22 cellular contexts compared by ENCODE assay signal in the genomic region with DNA sequence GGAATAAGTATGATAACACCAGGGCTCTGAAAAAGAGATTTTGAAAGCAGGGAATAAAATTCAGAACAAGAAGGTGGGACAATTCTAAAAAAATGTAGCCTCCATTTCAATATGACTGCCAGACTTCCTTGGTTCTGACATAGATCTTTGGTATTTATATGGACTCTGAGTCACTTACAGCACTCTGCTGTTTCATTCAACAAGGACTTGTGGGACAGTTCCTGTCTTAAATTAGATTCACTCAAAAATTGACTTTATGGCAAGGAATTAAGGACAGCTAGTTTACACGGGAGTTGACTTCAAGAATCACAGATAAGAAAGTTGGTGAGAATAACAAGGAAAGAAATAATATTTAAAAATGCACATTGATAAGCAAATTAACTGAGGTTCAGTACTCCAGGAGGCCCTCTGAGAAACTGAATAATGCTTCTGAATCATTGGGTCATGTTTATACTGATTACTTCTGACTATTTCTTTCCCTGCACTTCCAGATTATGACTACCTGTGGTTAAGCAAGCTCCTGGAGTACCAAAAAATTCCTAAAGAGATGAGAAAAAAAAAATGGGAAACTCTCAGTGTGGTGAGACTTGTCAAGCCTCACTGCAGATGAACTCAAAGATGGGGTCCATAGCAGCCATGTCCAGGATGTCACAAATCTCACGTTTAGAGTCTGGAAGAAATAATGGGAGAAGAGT.
A peak's percentile ranks its signal among the peaks of the same experiment; 100 is the strongest.
DNase-seq lines count a peak whose midpoint lies in the region; FAIRE-seq and TF ChIP-seq lines count a peak whose summit lies in the region.
"Had no signal": no experiment of that assay in that cellular context is flagged by ENCODE, and none has a peak within 500 bp of the region (broad histone marks: within the 10 kb centered on the region; RNA-seq: fewer than 3 reads in every experiment).

No MANE protein-coding gene starts in this region.

- CTCF ChIA-PET in CD4-positive, alpha-beta memory T cell (lab: Charles Lee; ENCODE audit: partially characterized antibody): no interaction called here
- CTCF ChIA-PET in CD8-positive, alpha-beta memory T cell (lab: Charles Lee): no interaction called here

- no peaks in the 10 kb centered on the region for H4K20me1 ChIP-seq in keratinocyte (ENCODE audit: control insufficient read depth, extremely low read depth, insufficient read depth, low read length)

- no peaks in the 10 kb centered on the region for H3K79me2 ChIP-seq in keratinocyte (ENCODE audit: control insufficient read depth, insufficient read depth, low read length)

- intact Hi-C loops in CD4-positive, alpha-beta memory T cell (cut with micrococcal nuclease): no loop called here

- H3K9me1 ChIP-seq in keratinocyte (ENCODE audit: control insufficient read depth, extremely low read depth, insufficient read depth, low read length): no peaks in the 10 kb centered on the region

- H3K9ac ChIP-seq in keratinocyte (ENCODE audit: control insufficient read depth, extremely low read depth, insufficient read depth, low read length): peak overlapping the region; percentile 39

- POLR2A ChIA-PET in CD4-positive, alpha-beta memory T cell (lab: Charles Lee; ENCODE audit: partially characterized antibody): no interaction called here
- POLR2A ChIA-PET in CD8-positive, alpha-beta memory T cell (lab: Charles Lee): no interaction called here

- H2AFZ ChIP-seq in keratinocyte (ENCODE audit: control insufficient read depth, low read length): peak overlapping the region; percentile 66

- peak overlapping the region; percentile 61 for H3K4me2 ChIP-seq in keratinocyte (ENCODE audit: control insufficient read depth, extremely low read depth, insufficient read depth, low read depth, low read length)

- no peaks in the 10 kb centered on the region for H3K27me3 Mint-ChIP-seq in CD4-positive, alpha-beta memory T cell
- H3K27me3 Mint-ChIP-seq in CD8-positive, alpha-beta memory T cell: no peaks in the 10 kb centered on the region

- no peaks in the 10 kb centered on the region for H3K9me3 ChIP-seq in keratinocyte (ENCODE audit: control insufficient read depth, low read depth, low read length)
- no peaks in the 10 kb centered on the region for H3K9me3 ChIP-seq in CD4-positive, alpha-beta memory T cell (ENCODE audit: control insufficient read depth in 1 of 2, low read length in 2 of 2)
- H3K9me3 ChIP-seq in CD8-positive, alpha-beta memory T cell (ENCODE audit: low read length): no peaks in the 10 kb centered on the region
- H3K9me3 ChIP-seq: Peyer's patch had no signal

- no peak for FAIRE-seq in bronchial epithelial cell (lab: Jason Lieb, UNC)
- FAIRE-seq in keratinocyte (lab: Jason Lieb, UNC): peak; percentile 97
- FAIRE-seq: urothelium cell line had no signal

- H3K27ac ChIP-seq in keratinocyte (ENCODE audit: control insufficient read depth, insufficient read depth, low read length): peak overlapping the region; percentile 83
- no peak overlapping the region for H3K27ac ChIP-seq in CD4-positive, alpha-beta memory T cell (ENCODE audit: low read depth, low read length)
- H3K27ac ChIP-seq in CD8-positive, alpha-beta memory T cell (ENCODE audit: low read depth, low read length): no peak overlapping the region
- H3K27ac ChIP-seq: Peyer's patch, skin epidermis had no signal

- H3K36me3 ChIP-seq in bronchial epithelial cell (ENCODE audit: control insufficient read depth, insufficient read depth, low read length): no peaks in the 10 kb centered on the region
- H3K36me3 ChIP-seq in keratinocyte (ENCODE audit: control insufficient read depth in 2 of 2, extremely low read depth in 1 of 2, insufficient read depth in 2 of 2, low read length in 2 of 2): no peaks in the 10 kb centered on the region
- no peaks in the 10 kb centered on the region for H3K36me3 ChIP-seq in CD4-positive, alpha-beta memory T cell (ENCODE audit: insufficient read depth, low read length)
- no peaks in the 10 kb centered on the region for H3K36me3 ChIP-seq in CD8-positive, alpha-beta memory T cell (ENCODE audit: insufficient read depth, low read length)
- H3K36me3 ChIP-seq: Peyer's patch had no signal

- H3K27me3 ChIP-seq in bronchial epithelial cell (ENCODE audit: control insufficient read depth, insufficient read depth, low read length) (no peaks in the 10 kb centered on the region), keratinocyte (ENCODE audit: control insufficient read depth, extremely low read depth, insufficient read depth, low read length) (no peaks in the 10 kb centered on the region)
- H3K27me3 ChIP-seq in CD4-positive, alpha-beta memory T cell (ENCODE audit: insufficient read depth, low read length): no peaks in the 10 kb centered on the region
- no peaks in the 10 kb centered on the region for H3K27me3 ChIP-seq in CD8-positive, alpha-beta memory T cell (ENCODE audit: insufficient read depth, low read length, poor library complexity, severe bottlenecking)
- H3K27me3 ChIP-seq: Peyer's patch had no signal

- DNase-seq in AG08396 (ENCODE audit: low spot score) (peak; percentile 4), M059J (ENCODE audit: low read depth) (peak; percentile 87), bronchial epithelial cell (ENCODE audit: low read depth) (peak; percentile 91), keratinocyte (ENCODE audit: low read depth, low spot score) (no peak), GM10266 (ENCODE audit: extremely low spot score) (no peak)
- no peak for DNase-seq in CD4-positive, alpha-beta memory T cell
- DNase-seq in activated effector memory CD4-positive, alpha-beta T cell treated with Interleukin-2 at 50 U/mL for 16 hours: no peak
- DNase-seq in CD8-positive, alpha-beta memory T cell: no peak
- DNase-seq: activated CD4-positive, CD25-positive, alpha-beta regulatory T cell treated with anti-CD3 and anti-CD28 coated beads, Interleukin-2, amount 50 U/mL, for 72 hours; activated CD8-positive, alpha-beta memory T cell treated with anti-CD3 and anti-CD28 coated beads, Interleukin-2, amount 50 U/mL, for 4 hours; activated naive CD4-positive, alpha-beta T cell treated with anti-CD3 and anti-CD28 coated beads, Interleukin-2, amount 50 U/mL, for 16 hours; DMS 273 treated with DMSO at 0.1 percent for 48 hours; H9; KBM-7; mesendoderm; NCI-H146; NCI-H524; occipital lobe; Peyer's patch; stimulated activated naive CD4-positive, alpha-beta T cell had no signal

- H3K4me3 ChIP-seq in bronchial epithelial cell (ENCODE audit: low read depth, low read length) (no peak overlapping the region), keratinocyte (ENCODE audit: control insufficient read depth in 2 of 3, extremely low read depth in 1 of 3, insufficient read depth in 2 of 3, low read depth in 1 of 3, low read length in 3 of 3) (peak overlapping the region in 1 of 3 experiments; percentile 5)
- no peak overlapping the region for H3K4me3 ChIP-seq in CD4-positive, alpha-beta memory T cell (ENCODE audit: low read length in 2 of 2)
- H3K4me3 ChIP-seq in CD8-positive, alpha-beta memory T cell (ENCODE audit: low read length): no peak overlapping the region
- H3K4me3 ChIP-seq: Peyer's patch, skin epidermis had no signal

- H3K27ac Mint-ChIP-seq in CD4-positive, alpha-beta memory T cell: no peak overlapping the region
- H3K27ac Mint-ChIP-seq in CD8-positive, alpha-beta memory T cell: no peak overlapping the region
- H3K27ac Mint-ChIP-seq: H9 had no signal

- dilution Hi-C loops in keratinocyte (cut with MboI; ENCODE audit: extremely low pct_ligation_motif_present, low sequenced_read_pairs): no loop called here

- no peak overlapping the region for H3K4me3 Mint-ChIP-seq in CD4-positive, alpha-beta memory T cell
- no peak overlapping the region for H3K4me3 Mint-ChIP-seq in CD8-positive, alpha-beta memory T cell
- H3K4me3 Mint-ChIP-seq: H9 had no signal

- TF ChIP-seq CTCF in bronchial epithelial cell (IDR thresholded peaks at IDR 0.05; ENCODE audit: insufficient read depth, low read length, severe bottlenecking) (no peak), keratinocyte (optimal IDR thresholded peaks at IDR 0.05 in 1 of 3, IDR thresholded peaks at IDR 0.05 in 1 of 3, conservative IDR thresholded peaks at IDR 0.05 in 1 of 3; ENCODE audit: extremely low read depth in 1 of 3, insufficient read depth in 2 of 3, low read length in 3 of 3) (no peak), GM10266 (IDR thresholded peaks at IDR 0.05; ENCODE audit: control insufficient read depth, insufficient read depth, low read depth, missing control alignments) (no peak)

- peaks cover 31% of the 10 kb centered on the region for H3K4me1 ChIP-seq in keratinocyte (ENCODE audit: control insufficient read depth, extremely low read depth, insufficient read depth, low read length)
- H3K4me1 ChIP-seq in CD4-positive, alpha-beta memory T cell (ENCODE audit: insufficient read depth, low read length): no peaks in the 10 kb centered on the region
- H3K4me1 ChIP-seq in CD8-positive, alpha-beta memory T cell (ENCODE audit: insufficient read depth, low read length): no peaks in the 10 kb centered on the region
- H3K4me1 ChIP-seq: Peyer's patch had no signal

- peaks cover 0 to 12% (median 3%) of the 10 kb centered on the region in 8 donors for H3K9me3 Mint-ChIP-seq in CD4-positive, alpha-beta memory T cell
- peaks cover under 1 to 24% (median 9%) of the 10 kb centered on the region in 5 donors for H3K9me3 Mint-ChIP-seq in CD8-positive, alpha-beta memory T cell

- H3K4me1 Mint-ChIP-seq in CD4-positive, alpha-beta memory T cell: no peaks in the 10 kb centered on the region
- H3K4me1 Mint-ChIP-seq in CD8-positive, alpha-beta memory T cell: no peaks in the 10 kb centered on the region

- no peaks in the 10 kb centered on the region for H3K36me3 Mint-ChIP-seq in CD4-positive, alpha-beta memory T cell
- peaks cover 0 to 1% (median 0%) of the 10 kb centered on the region in 3 donors for H3K36me3 Mint-ChIP-seq in CD8-positive, alpha-beta memory T cell

Comparison
In these comparisons a context has a peak if more than half of its experiments do, and no peak if none do; other contexts are left out.
1. DNase-seq: peak in AG08396 (single experiment), M059J (single experiment) and bronchial epithelial cell (single experiment); none in keratinocyte (single experiment), CD4-positive, alpha-beta memory T cell (0 of 5), activated effector memory CD4-positive, alpha-beta T cell treated with Interleukin-2 at 50 U/mL for 16 hours (single experiment), GM10266 (single experiment) and CD8-positive, alpha-beta memory T cell (0 of 5).